1 cellular context compared by ENCODE assay signal in the genomic region with DNA sequence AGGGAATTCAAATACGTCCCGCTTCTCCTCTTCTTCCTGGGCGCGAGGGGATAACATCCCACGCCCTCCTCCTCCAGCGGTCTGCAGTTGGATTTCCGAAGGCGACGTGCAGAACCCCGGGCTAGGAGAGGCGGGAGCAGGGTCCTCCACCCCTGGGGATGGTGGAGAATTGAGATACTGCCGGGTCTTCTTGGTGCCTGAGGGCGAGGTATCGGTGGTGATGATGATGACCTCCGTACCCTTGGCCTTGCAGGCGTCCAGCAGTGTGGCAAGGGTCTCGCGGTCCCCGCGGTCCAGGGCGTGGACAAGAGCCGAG.
TF ChIP-seq lines count a peak whose summit lies in the region.

No MANE protein-coding gene starts in this region.

TF ChIP-seq in endothelial cell of umbilical vein, 7 proteins besides CTCF, POLR2A, EP300 and RAD21:
- TF ChIP-seq JUN (IDR thresholded peaks at IDR 0.05; ENCODE audit: borderline replicate concordance, insufficient read depth, insufficient read length, low read depth) = no peak
- no peak for TF ChIP-seq EZH2 (IDR thresholded peaks at IDR 0.05; ENCODE audit: borderline replicate concordance, low read depth, low read length, severe bottlenecking)
- no peak for TF ChIP-seq FOS (IDR thresholded peaks at IDR 0.05; ENCODE audit: borderline replicate concordance, insufficient read depth, low read length)
- TF ChIP-seq, protein P1, sequence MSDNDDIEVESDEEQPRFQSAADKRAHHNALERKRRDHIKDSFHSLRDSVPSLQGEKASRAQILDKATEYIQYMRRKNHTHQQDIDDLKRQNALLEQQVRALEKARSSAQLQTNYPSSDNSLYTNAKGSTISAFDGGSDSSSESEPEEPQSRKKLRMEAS (IDR thresholded peaks at IDR 0.05; ENCODE audit: insufficient read depth, insufficient read length) = no peak
- TF ChIP-seq POLR2AphosphoS5 (IDR thresholded peaks at IDR 0.05; ENCODE audit: insufficient read depth, low read depth, low read length) = no peak
